ENCODE assay signal across 33 cellular contexts in the genomic region with DNA sequence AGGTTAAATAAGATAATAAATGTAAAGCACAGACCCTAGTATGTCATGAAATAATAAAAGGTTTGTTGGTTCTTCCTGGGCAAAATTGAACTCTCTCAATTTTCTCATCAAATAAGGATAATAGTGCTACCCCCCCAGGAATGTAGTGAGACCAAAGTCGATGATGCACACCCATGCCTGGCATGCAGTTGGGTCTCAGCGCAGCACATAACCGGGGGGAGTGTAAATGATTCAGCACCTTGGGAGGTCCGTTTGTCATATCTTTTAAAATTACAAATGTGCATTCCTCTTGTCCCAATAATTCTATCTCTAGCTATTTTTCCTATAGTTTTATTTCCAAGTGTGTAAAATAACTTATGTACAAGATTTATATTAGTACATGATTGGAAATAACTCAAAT. TPM values are rescaled to one million over a fixed set of nuclear protein-coding genes. Genes with fewer than 3 reads are reported as not detected.
DNase-seq lines count a peak whose midpoint lies in the region; ATAC-seq and TF ChIP-seq lines count a peak whose summit lies in the region.
"Had no signal": no experiment of that assay in that cellular context is flagged by ENCODE, and none has a peak within 500 bp of the region (broad histone marks: within the 10 kb centered on the region; RNA-seq: fewer than 3 reads in every experiment).

No MANE protein-coding gene starts in this region.

- no peaks in the 10 kb centered on the region for H3K36me3 ChIP-seq in SJSA1
- no peaks in the 10 kb centered on the region for H3K36me3 ChIP-seq in osteoblast (ENCODE audit: insufficient read depth, low read length)
- H3K36me3 ChIP-seq: BLaER1 treated with 17β-estradiol and CSF1 and Interleukin-3, amounts not matched to agents 10 nM and 100 nM; cardiac muscle cell; neutrophil; prostate gland; tibial artery had no signal

- H3K9me3 ChIP-seq in SJSA1 (replicated peaks): no peaks in the 10 kb centered on the region
- H3K9me3 ChIP-seq in osteoblast (ENCODE audit: low read depth, low read length): no peaks in the 10 kb centered on the region
- H3K9me3 ChIP-seq: BLaER1 treated with 17β-estradiol and CSF1 and Interleukin-3, amounts not matched to agents 10 nM and 100 nM; neutrophil; prostate gland; tibial artery had no signal

- no peak for ATAC-seq in GM21717 (IDR thresholded peaks at IDR 0.05; ENCODE audit: unreplicated experiment)
- no peak for ATAC-seq in HG02938 (IDR thresholded peaks at IDR 0.05; ENCODE audit: unreplicated experiment)
- ATAC-seq: sciatic nerve, WTC11 had no signal

- no peak overlapping the region for H3K4me2 ChIP-seq in osteoblast (ENCODE audit: insufficient read depth, low read length)

- no peak for TF ChIP-seq CTCF in osteoblast (IDR thresholded peaks at IDR 0.05; ENCODE audit: extremely low read depth, low read depth, low read length)

- DNase-seq in Daoy (ENCODE audit: low read depth) (peak; percentile 91), HS-5 (ENCODE audit: low read depth) (peak; percentile 36), SJSA1 (ENCODE audit: low read depth in 1 of 2, low spot score in 2 of 2) (peak; percentile 82 to 86), osteoblast (ENCODE audit: insufficient read length, low spot score, missing footprints) (peak; percentile 86), cerebellum (ENCODE audit: low spot score) (no peak)
- DNase-seq: activated CD4-positive, alpha-beta T cell treated with anti-CD3 and anti-CD28 coated beads, Interleukin-2, amount 10 ng/mL, durations not matched to agents 24 days and 14 days; activated CD8-positive, alpha-beta memory T cell treated with anti-CD3 and anti-CD28 coated beads for 24 hours; activated naive CD8-positive, alpha-beta T cell treated with anti-CD3 and anti-CD28 coated beads for 36 hours; anterior cingulate cortex; DMS153; effector CD8-positive, alpha-beta T cell; GDM1; glutamatergic neuron; GOT3; kidney glomerular epithelial cell; naive B cell; NCI-H1436 treated with DMSO at 0.1 percent for 48 hours; NCI-H2081 treated with DMSO at 0.1 percent for 48 hours; NCI-H2227 treated with DMSO at 0.1 percent for 48 hours; NCI-H69; stimulated activated CD4-positive, alpha-beta T cell treated with anti-CD3 and anti-CD28 coated beads, Interleukin-12 subunit alpha, Interleukin-12 subunit beta, amount 100 ng/mL, for 4 hours; stimulated activated CD4-positive, alpha-beta T cell treated with anti-CD3 and anti-CD28 coated beads, Interleukin-2, amount 100 ng/mL, for 48 hours; tibial artery had no signal

- H3K4me3 ChIP-seq in SJSA1 (no peak overlapping the region), osteoblast (ENCODE audit: insufficient read depth, low read length) (no peak overlapping the region)
- H3K4me3 ChIP-seq: BLaER1 treated with 17β-estradiol and CSF1 and Interleukin-3, amounts not matched to agents 10 nM and 100 nM; cardiac muscle cell; coronary artery; prostate gland; tibial artery had no signal

- H3K4me1 ChIP-seq in SJSA1 (replicated peaks) (peaks cover 50% of the 10 kb centered on the region), osteoblast (ENCODE audit: insufficient read depth, low read length) (peaks cover 11% of the 10 kb centered on the region)

- H4K20me1 ChIP-seq in osteoblast (ENCODE audit: insufficient read depth, low read length): no peaks in the 10 kb centered on the region

- H3K27me3 ChIP-seq in SJSA1 (replicated peaks): no peaks in the 10 kb centered on the region
- peaks cover 66% of the 10 kb centered on the region for H3K27me3 ChIP-seq in osteoblast (ENCODE audit: insufficient read depth, low read length)

- no peak overlapping the region for H2AFZ ChIP-seq in osteoblast (ENCODE audit: low read length)

- peak overlapping the region; percentile 73 for H3K27ac ChIP-seq in SJSA1
- H3K27ac ChIP-seq in osteoblast (ENCODE audit: low read depth, low read length): no peak overlapping the region
- H3K27ac ChIP-seq: BLaER1 treated with 17β-estradiol and CSF1 and Interleukin-3, amounts not matched to agents 10 nM and 100 nM; cardiac muscle cell; coronary artery; epithelial cell of prostate; neutrophil; prostate gland; tibial artery had no signal

- H3K79me2 ChIP-seq in osteoblast (ENCODE audit: insufficient read depth, low read length): no peaks in the 10 kb centered on the region

RNA-seq across cellular contexts. Expression of a gene that starts 31.3 kb away (rescaled TPM):
- 115 and 126 TPM in 2 replicates for total RNA-seq in Daoy (2014; rRNA removed; shearing (Covaris generic))
- 107 and 146 TPM in 2 replicates for total RNA-seq in SJSA1 (2014; rRNA removed; shearing (Covaris generic))
- 8.8 and 14.8 TPM in 2 replicates for total RNA-seq in osteoblast
- total RNA-seq in cerebellum: 11.7 TPM
